ENCODE assay signal across 8 cellular contexts in the genomic region with DNA sequence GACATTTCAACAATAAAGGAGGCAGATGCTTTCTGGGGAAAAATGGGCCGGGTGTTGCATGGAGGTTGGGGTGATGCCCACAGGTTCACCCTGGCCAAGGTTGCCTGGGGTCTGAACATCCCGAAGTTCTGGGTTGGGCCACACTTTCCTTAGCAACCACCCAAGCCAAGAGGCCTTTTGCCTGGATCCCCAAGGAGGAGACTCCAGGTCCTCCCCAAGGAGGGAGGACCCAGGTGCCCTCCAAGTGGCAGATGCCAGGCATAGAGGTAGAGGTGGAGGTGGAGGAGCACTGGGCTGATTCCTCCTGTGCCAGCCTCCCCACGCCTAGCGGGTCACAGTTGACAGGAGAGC. TPM values are rescaled to one million over a fixed set of nuclear protein-coding genes. Genes with fewer than 3 reads are reported as not detected.
A peak's percentile ranks its signal among the peaks of the same experiment; 100 is the strongest.
DNase-seq lines count a peak whose midpoint lies in the region; ATAC-seq and TF ChIP-seq lines count a peak whose summit lies in the region.

No MANE protein-coding gene starts in this region.

- H3K4me1 Mint-ChIP-seq in mesothelial cell of epicardium = peaks cover 34% of the 10 kb centered on the region

- H3K36me3 Mint-ChIP-seq in mesothelial cell of epicardium = no peaks in the 10 kb centered on the region

- H3K9ac ChIP-seq in mammary epithelial cell (ENCODE audit: insufficient read depth, low read length) = peak overlapping the region; percentile 89

- peak overlapping the region; percentile 71 for H3K27ac Mint-ChIP-seq in mesothelial cell of epicardium

- DNase-seq in left ventricle myocardium inferior = no peak
- no peak for DNase-seq in cardiac septum (ENCODE audit: low spot score)
- no peak for DNase-seq in mammary epithelial cell
- no peak for DNase-seq in mesothelial cell of epicardium (ENCODE audit: low spot score in 2 of 2, unreplicated experiment in 2 of 2)
- no peak for DNase-seq in HuH-7.5 (ENCODE audit: low spot score)
- no peak for DNase-seq in SKM-1 treated with dmso at 0.1 percent for 144 hours (lab: John Stamatoyannopoulos, UW; ENCODE audit: unreplicated experiment)
- DNase-seq in NCI-H128 (lab: John Stamatoyannopoulos, UW; ENCODE audit: unreplicated experiment) = no peak

- no peak for ATAC-seq in GM18517 (IDR thresholded peaks at IDR 0.05; ENCODE audit: unreplicated experiment)

- 70% methylated on average over 4 of the region's 4 CpGs for WGBS in mammary epithelial cell (ENCODE audit: low coverage, missing lambda C conversion rate)

- CTCF ChIA-PET in mammary epithelial cell (lab: Charles Lee; ENCODE audit: low non-redundant PET) = no interaction called here

- intact Hi-C loops in left ventricle myocardium inferior (cut with micrococcal nuclease) = no loop called here
- intact Hi-C loops in cardiac septum (cut with DNase I) = loop anchor here (1.0 kb wide), 1 partner anchor 49 kb away; no protein-coding TSS in a partner anchor
- intact Hi-C loops in mammary epithelial cell (cut with micrococcal nuclease) = no loop called here

- H3K4me3 ChIP-seq in left ventricle myocardium inferior (peak overlapping the region; percentile 78), mammary epithelial cell (replicated peaks in 1 of 3; ENCODE audit: insufficient read depth in 1 of 3, low read depth in 2 of 3, low read length in 3 of 3) (peak overlapping the region; percentile 62 to 93 (median 85))

- H4K20me1 ChIP-seq in mammary epithelial cell (ENCODE audit: insufficient read depth, low read length) = no peaks in the 10 kb centered on the region

- H2AFZ ChIP-seq in mammary epithelial cell (ENCODE audit: low read depth, low read length) = no peak overlapping the region

- in situ Hi-C loops in mammary epithelial cell (cut with MboI; ENCODE audit: low sequenced_read_pairs in 2 of 2) = no loop called here

- peak overlapping the region; percentile 88 for H3K4me3 Mint-ChIP-seq in mesothelial cell of epicardium

- H3K27me3 ChIP-seq in left ventricle myocardium inferior (ENCODE audit: low read depth) (no peaks in the 10 kb centered on the region), mammary epithelial cell (ENCODE audit: insufficient read depth, low read length) (no peaks in the 10 kb centered on the region)

- H3K36me3 ChIP-seq in left ventricle myocardium inferior (no peaks in the 10 kb centered on the region), mammary epithelial cell (ENCODE audit: insufficient read depth, low read length) (no peaks in the 10 kb centered on the region)

- H3K79me2 ChIP-seq in mammary epithelial cell (ENCODE audit: insufficient read depth, low read length) = peaks cover 60% of the 10 kb centered on the region

- TF ChIP-seq CTCF in left ventricle myocardium inferior (IDR thresholded peaks at IDR 0.05; ENCODE audit: borderline replicate concordance) (no peak), mammary epithelial cell (conservative IDR thresholded peaks at IDR 0.05 in 1 of 2, IDR thresholded peaks at IDR 0.05 in 1 of 2; ENCODE audit: extremely low read depth in 1 of 2, insufficient read depth in 1 of 2, low read depth in 1 of 2, low read length in 2 of 2) (no peak), mesothelial cell of epicardium (IDR thresholded peaks at IDR 0.05; ENCODE audit: unreplicated experiment) (no peak)

- H3K4me2 ChIP-seq in mammary epithelial cell (ENCODE audit: insufficient read depth, low read depth, low read length) = peak overlapping the region; percentile 93

- H3K27me3 Mint-ChIP-seq in mesothelial cell of epicardium (ENCODE audit: low read depth) = no peaks in the 10 kb centered on the region

- BruUV-seq in mammary epithelial cell (replicated peaks; lab: Mats Ljungman, UMichigan) = no TSS peak

- H3K9me3 ChIP-seq in left ventricle myocardium inferior (replicated peaks) = no peaks in the 10 kb centered on the region
- no peaks in the 10 kb centered on the region for H3K9me3 ChIP-seq in mammary epithelial cell (replicated peaks; ENCODE audit: insufficient read depth, low read length)

- H3K9me3 Mint-ChIP-seq in mesothelial cell of epicardium = no peaks in the 10 kb centered on the region

- H3K4me1 ChIP-seq in left ventricle myocardium inferior (peaks cover 65% of the 10 kb centered on the region), mammary epithelial cell (ENCODE audit: insufficient read depth, low read length) (peaks cover 43% of the 10 kb centered on the region)

- dilution Hi-C loops in mammary epithelial cell (cut with HindIII; ENCODE audit: low sequenced_read_pairs) = no loop called here

- H3K27ac ChIP-seq in left ventricle myocardium inferior (replicated peaks) (peak overlapping the region; percentile 94), mammary epithelial cell (ENCODE audit: insufficient read depth, low read depth, low read length) (peak overlapping the region; percentile 81)

RNA-seq across cellular contexts. Expression of gene CYB5R3, which starts 1.2 kb away (rescaled TPM):
- total RNA-seq in left ventricle myocardium inferior (298 TPM), cardiac septum (428 TPM), mammary epithelial cell (100 to 1,000 TPM in 1 of 2 donors, 10 to 100 TPM in 1; 80.4 to 181 TPM), mesothelial cell of epicardium (94.7 to 102 TPM (median 99.0 TPM) in 3 replicates)
- polyA plus RNA-seq in mammary epithelial cell = 125 TPM
- 196 TPM for polyA minus RNA-seq in mammary epithelial cell

RNA-seq across cellular contexts. Expression of gene ATP5MGL, which starts 7.6 kb away (rescaled TPM):
- total RNA-seq in left ventricle myocardium inferior = 0.38 TPM
- 0.51 TPM for total RNA-seq in cardiac septum
- total RNA-seq in mammary epithelial cell = 1 to 10 TPM in 1 of 2 donors, not detected in 1; 1.2 TPM
- not detected for polyA plus RNA-seq in mammary epithelial cell
- polyA minus RNA-seq in mammary epithelial cell = not detected
- 1.3 to 1.7 TPM (median 1.5 TPM) in 3 replicates for total RNA-seq in mesothelial cell of epicardium

RNA-seq across cellular contexts. Expression of gene POLDIP3, which starts 33.3 kb away (rescaled TPM):
- total RNA-seq in left ventricle myocardium inferior (35.2 TPM), cardiac septum (34.9 TPM), mammary epithelial cell (10 to 100 TPM; 21.5 to 53.6 TPM), mesothelial cell of epicardium (86.9 to 89.3 TPM (median 87.2 TPM) in 3 replicates)
- 33.1 TPM for polyA plus RNA-seq in mammary epithelial cell
- 50.5 TPM for polyA minus RNA-seq in mammary epithelial cell
